ENCODE assay signal across 7 cellular contexts in the genomic region with DNA sequence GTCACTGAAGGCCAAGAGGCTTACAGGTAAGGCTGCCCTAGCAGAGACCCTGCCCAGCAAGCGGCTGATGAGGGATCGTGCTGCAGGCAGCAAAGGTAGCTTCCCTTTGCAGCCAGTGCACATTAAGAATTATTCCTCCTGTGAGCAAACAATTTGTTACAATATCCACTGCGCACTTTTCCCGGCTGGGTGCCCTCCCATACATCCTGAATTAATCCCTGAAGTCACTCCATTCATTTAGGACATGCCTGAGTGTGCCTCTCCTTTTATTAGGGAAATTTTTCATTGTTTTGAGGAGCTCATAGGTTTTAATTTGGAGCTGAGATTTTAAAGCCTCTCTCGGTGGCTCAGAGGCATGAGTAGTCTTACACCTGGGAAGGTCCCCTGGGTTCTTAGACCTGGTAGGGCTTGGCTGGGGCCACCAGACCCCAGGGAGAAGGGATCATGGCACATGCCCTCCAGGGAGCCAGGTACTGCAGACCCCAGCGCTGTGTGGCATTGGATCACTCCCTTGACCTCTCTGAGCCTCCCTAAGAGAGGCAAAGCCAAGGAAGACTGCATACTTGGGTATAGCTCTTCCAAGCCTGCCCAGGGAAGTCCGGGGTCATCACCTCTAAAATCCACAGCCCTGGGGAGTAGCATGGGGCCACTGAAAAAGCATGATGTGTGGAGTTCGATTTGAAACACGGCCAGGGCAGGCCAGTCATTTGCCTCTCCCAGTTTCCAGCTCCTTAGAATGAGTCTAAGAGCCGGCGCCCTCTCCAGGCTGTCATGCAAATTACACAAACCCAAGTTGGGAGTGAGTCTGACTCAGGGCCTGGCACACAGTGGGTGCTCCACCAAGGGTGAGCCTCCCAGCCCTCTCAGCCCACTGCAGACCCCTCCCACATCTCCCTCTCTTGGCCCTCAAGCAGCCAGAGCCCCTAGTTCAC.
A peak's percentile ranks its signal among the peaks of the same experiment; 100 is the strongest.
DNase-seq lines count a peak whose midpoint lies in the region; ATAC-seq and TF ChIP-seq lines count a peak whose summit lies in the region.

No MANE protein-coding gene starts in this region.

- ATAC-seq in omental fat pad (ENCODE audit: low FRiP score), result no peak

- DNase-seq in HAP-1 (ENCODE audit: low spot score in 2 of 2) (peak; percentile 78 to 86), SW480 (ENCODE audit: low spot score) (peak; percentile 13), iPS-NIHi7 (ENCODE audit: extremely low spot score) (peak; percentile 83), retina (no peak), omental fat pad (ENCODE audit: low spot score) (no peak), tibial artery (no peak)

- H3K27ac ChIP-seq in DOHH2 (ENCODE audit: low read depth, low read length), result no peak overlapping the region
- H3K27ac ChIP-seq in tibial artery, result no peak overlapping the region

- intact Hi-C loops in tibial artery (cut with DNase I; ENCODE audit: low total_unique reads), result no loop called here

- in situ Hi-C loops in HAP-1 (cut with MboI; ENCODE audit: low sequenced_read_pairs), result no loop called here

- H3K4me3 ChIP-seq in DOHH2 (ENCODE audit: low read length) (no peak overlapping the region), HAP-1 (no peak overlapping the region), tibial artery (no peak overlapping the region)

- no peaks in the 10 kb centered on the region for H3K36me3 ChIP-seq in DOHH2 (ENCODE audit: control insufficient read depth, low read length)
- no peaks in the 10 kb centered on the region for H3K36me3 ChIP-seq in HAP-1 (replicated peaks)
- H3K36me3 ChIP-seq in tibial artery, result no peaks in the 10 kb centered on the region

- H3K4me1 ChIP-seq in DOHH2 (ENCODE audit: control insufficient read depth, low read length), result no peaks in the 10 kb centered on the region
- H3K4me1 ChIP-seq in HAP-1, result peaks cover 9% of the 10 kb centered on the region
- H3K4me1 ChIP-seq in tibial artery, result no peaks in the 10 kb centered on the region

- no peak overlapping the region for H3K4me2 ChIP-seq in DOHH2 (ENCODE audit: low read length)

- H4K20me1 ChIP-seq in DOHH2 (ENCODE audit: control insufficient read depth, insufficient read depth, low read depth, low read length), result no peaks in the 10 kb centered on the region

- H3F3A ChIP-seq in DOHH2 (ENCODE audit: control insufficient read depth, insufficient read depth), result no peaks in the 10 kb centered on the region

- H3K27me3 ChIP-seq in DOHH2 (ENCODE audit: control insufficient read depth, low read length), result no peaks in the 10 kb centered on the region
- H3K27me3 ChIP-seq in HAP-1 (ENCODE audit: low read depth), result no peaks in the 10 kb centered on the region; the same call in 1 of the 2 replicates
- H3K27me3 ChIP-seq in tibial artery, result peaks cover 0 to 53% of the 10 kb centered on the region in 2 donors

- TF ChIP-seq CTCF in DOHH2 (IDR thresholded peaks at IDR 0.05; ENCODE audit: low read depth, low read length, poor library complexity, severe bottlenecking) (peak; percentile 82), omental fat pad (IDR thresholded peaks at IDR 0.05) (no peak), tibial artery (IDR thresholded peaks at IDR 0.05) (no peak)

- H3K9me2 ChIP-seq in DOHH2 (replicated peaks; ENCODE audit: control insufficient read depth, low read length), result no peaks in the 10 kb centered on the region

- H3K79me2 ChIP-seq in DOHH2 (ENCODE audit: control insufficient read depth, low read length), result no peaks in the 10 kb centered on the region

- H3K9me3 ChIP-seq in DOHH2 (ENCODE audit: control insufficient read depth, insufficient read depth, low read length), result no peaks in the 10 kb centered on the region
- H3K9me3 ChIP-seq in HAP-1, result no peaks in the 10 kb centered on the region
- H3K9me3 ChIP-seq in tibial artery, result peaks cover 0 to 15% (median 11%) of the 10 kb centered on the region in 3 donors

Comparison
In these comparisons a context has a peak if more than half of its experiments do, and no peak if none do; other contexts are left out.
1. DNase-seq: peak in HAP-1 (2 of 2), SW480 (single experiment) and iPS-NIHi7 (single experiment); none in retina (single experiment), omental fat pad (single experiment) and tibial artery (0 of 2).